20 cellular contexts compared by ENCODE assay signal in the genomic region with DNA sequence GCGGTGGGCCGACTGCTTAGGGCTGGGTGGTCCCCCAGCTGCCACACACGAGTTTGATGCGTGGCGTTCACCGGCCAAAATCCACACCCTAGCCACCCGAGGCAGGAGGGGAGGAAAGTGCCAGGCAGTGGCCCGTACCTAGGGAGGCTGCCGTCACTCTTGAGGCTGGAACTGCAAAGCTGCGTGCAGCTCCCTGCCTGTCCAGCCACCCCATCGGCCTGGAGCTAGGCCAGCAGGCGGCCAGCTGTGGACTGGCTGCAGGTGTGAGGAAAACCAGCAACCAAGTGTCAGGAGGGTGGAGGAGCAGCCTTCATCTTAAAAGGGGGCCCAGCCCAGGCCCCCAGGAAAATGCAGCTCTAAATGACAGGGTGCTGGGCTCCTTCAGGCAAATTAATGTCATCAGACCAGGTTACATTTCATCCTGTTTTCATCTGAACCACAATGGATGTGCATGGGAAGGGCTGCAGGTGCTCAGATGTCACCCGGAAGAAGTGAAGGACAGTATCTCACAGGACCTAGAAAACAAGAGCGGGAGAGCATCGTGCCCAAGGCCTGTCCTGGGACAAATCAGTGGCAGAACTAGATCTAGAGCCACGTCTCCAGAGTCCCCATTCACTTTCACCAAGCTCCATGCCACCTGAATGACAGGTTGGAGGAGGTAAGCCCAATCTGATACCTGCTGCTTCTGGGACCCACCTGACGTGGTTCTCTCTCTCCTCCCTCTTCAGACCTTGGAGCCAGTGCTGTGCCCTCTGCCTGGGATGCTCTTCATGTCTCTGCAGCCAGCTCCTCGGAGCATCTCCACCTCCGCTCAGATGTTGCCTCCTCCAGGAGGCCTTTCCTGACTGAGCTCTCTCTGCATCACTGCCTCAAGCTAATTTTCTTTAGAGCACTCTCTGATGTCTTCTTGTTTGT.
DNase-seq lines count a peak whose midpoint lies in the region; ATAC-seq and TF ChIP-seq lines count a peak whose summit lies in the region.
"Had no signal": no experiment of that assay in that cellular context is flagged by ENCODE, and none has a peak within 500 bp of the region (broad histone marks: within the 10 kb centered on the region; RNA-seq: fewer than 3 reads in every experiment).

No MANE protein-coding gene starts in this region.

- H3K36me3 ChIP-seq in HCT116 (ENCODE audit: control insufficient read depth in 1 of 2, insufficient read depth in 2 of 2, low read length in 2 of 2) (no peaks in the 10 kb centered on the region), SK-N-MC (ENCODE audit: insufficient read depth, low read length) (no peaks in the 10 kb centered on the region)
- H3K36me3 ChIP-seq: esophagus squamous epithelium, heart right ventricle had no signal

- no peaks in the 10 kb centered on the region for H3K9me2 ChIP-seq in HCT116 (ENCODE audit: insufficient read depth)

- H3K4me2 ChIP-seq in HCT116 (ENCODE audit: low read length): peak overlapping the region; percentile 53

- no peak for DNase-seq in HCT116 (ENCODE audit: low read depth, low spot score)
- no peak for DNase-seq in SK-N-MC (ENCODE audit: low read depth, low spot score)
- DNase-seq in islet precursor cell: peak; percentile 56
- peak; percentile 61 for DNase-seq in sciatic nerve (ENCODE audit: low spot score)
- DNase-seq in naive thymus-derived CD8-positive, alpha-beta T cell: no peak
- DNase-seq in AG20443 (ENCODE audit: low spot score): no peak
- no peak for DNase-seq in T-helper 1 cell
- no peak for DNase-seq in caudate nucleus (lab: John Stamatoyannopoulos, UW)
- DNase-seq: activated CD4-positive, alpha-beta T cell treated with anti-CD3 and anti-CD28 coated beads for 1 hour; activated CD8-positive, alpha-beta memory T cell treated with anti-CD3 and anti-CD28 coated beads, Interleukin-2, amount 10 ng/mL, durations not matched to agents 7 days and 5 days; activated naive CD4-positive, alpha-beta T cell treated with anti-CD3 and anti-CD28 coated beads, Interleukin-2, amount 10 ng/mL, durations not matched to agents 7 days and 5 days; COR-L47; esophagus squamous epithelium; heart right ventricle; Kasumi-1; kidney glomerular epithelial cell; NCI-H1417 treated with DMSO at 0.1 percent for 48 hours; NK-92 treated with Interleukin-12 subunit alpha and Interleukin-12 subunit beta, amount 100 ng/mL, for 24 hours; retina; SHP77 treated with DMSO at 0.1 percent for 48 hours had no signal

- H3K9ac ChIP-seq in HCT116 (ENCODE audit: low read length): peak overlapping the region; percentile 11
- no peak overlapping the region for H3K9ac ChIP-seq in SK-N-MC (ENCODE audit: insufficient read length)

- no peaks in the 10 kb centered on the region for H3K9me3 Mint-ChIP-seq in naive thymus-derived CD8-positive, alpha-beta T cell

- TF ChIP-seq POLR2A in HCT116 (IDR thresholded peaks at IDR 0.05; ENCODE audit: borderline replicate concordance, extremely low read depth, insufficient read depth, insufficient read length): no peak

- peak overlapping the region; percentile 76 for H3K27ac ChIP-seq in HCT116 (ENCODE audit: low read depth, low read length)
- H3K27ac ChIP-seq in SK-N-MC: peak overlapping the region; percentile 82
- no peak overlapping the region for H3K27ac ChIP-seq in caudate nucleus (ENCODE audit: low read depth, low read length)

- intact Hi-C loops in HCT116 (cut with micrococcal nuclease) (no loop called here), sciatic nerve (cut with DNase I) (loop anchor here (5.0 kb wide), 1 partner anchor 136 kb away; a partner anchor contains a TSS)

- no peak overlapping the region for H3K4me3 Mint-ChIP-seq in naive thymus-derived CD8-positive, alpha-beta T cell
- H3K4me3 Mint-ChIP-seq: activated CD8-positive, alpha-beta memory T cell treated with anti-CD3 and anti-CD28 coated beads, Interleukin-2, amount 10 ng/mL, durations not matched to agents 7 days and 5 days; activated naive CD4-positive, alpha-beta T cell treated with anti-CD3 and anti-CD28 coated beads, Interleukin-2, amount 10 ng/mL, durations not matched to agents 7 days and 5 days had no signal

- no peak for ATAC-seq in HCT116
- no peak for ATAC-seq in sciatic nerve
- ATAC-seq in naive thymus-derived CD8-positive, alpha-beta T cell: no peak
- ATAC-seq: activated CD8-positive, alpha-beta memory T cell treated with anti-CD3 and anti-CD28 coated beads, Interleukin-2, amount 10 ng/mL, durations not matched to agents 7 days and 5 days; heart right ventricle had no signal

- H3K4me1 Mint-ChIP-seq in naive thymus-derived CD8-positive, alpha-beta T cell: peaks cover 8 to 18% (median 11%) of the 10 kb centered on the region in 4 donors

- no peaks in the 10 kb centered on the region for H4K20me1 ChIP-seq in HCT116 (ENCODE audit: insufficient read depth)

- peaks cover 1 to 14% (median 10%) of the 10 kb centered on the region in 5 donors for H3K27me3 Mint-ChIP-seq in naive thymus-derived CD8-positive, alpha-beta T cell

- H3K36me3 Mint-ChIP-seq in naive thymus-derived CD8-positive, alpha-beta T cell: no peaks in the 10 kb centered on the region
- H3K36me3 Mint-ChIP-seq: activated CD8-positive, alpha-beta memory T cell treated with anti-CD3 and anti-CD28 coated beads, Interleukin-2, amount 10 ng/mL, durations not matched to agents 7 days and 5 days; activated naive CD4-positive, alpha-beta T cell treated with anti-CD3 and anti-CD28 coated beads, Interleukin-2, amount 10 ng/mL, durations not matched to agents 7 days and 5 days had no signal

- H3K79me2 ChIP-seq in HCT116 (ENCODE audit: insufficient read depth, low read length): no peaks in the 10 kb centered on the region

- POLR2A ChIA-PET in HCT116 (lab: Charles Lee): interaction anchor here (0.8 kb wide), 1 partner anchor 132 kb away, joined by 4 read pairs; no protein-coding TSS in a partner anchor
- POLR2A ChIA-PET in naive thymus-derived CD8-positive, alpha-beta T cell (lab: Charles Lee): interaction anchor here (0.7 kb wide), 1 partner anchor 32 kb away, joined by 3 read pairs; no protein-coding TSS in a partner anchor

- no peak overlapping the region for H3K27ac Mint-ChIP-seq in naive thymus-derived CD8-positive, alpha-beta T cell
- H3K27ac Mint-ChIP-seq: activated CD8-positive, alpha-beta memory T cell treated with anti-CD3 and anti-CD28 coated beads, Interleukin-2, amount 10 ng/mL, durations not matched to agents 7 days and 5 days; activated naive CD4-positive, alpha-beta T cell treated with anti-CD3 and anti-CD28 coated beads, Interleukin-2, amount 10 ng/mL, durations not matched to agents 7 days and 5 days had no signal

- CTCF ChIA-PET in HCT116 (lab: Charles Lee): interaction anchor here (1.1 kb wide), 1 partner anchor 40 kb away, joined by 5 read pairs; no protein-coding TSS in a partner anchor

- no peak overlapping the region for H2AFZ ChIP-seq in HCT116 (ENCODE audit: low read depth, low read length, poor library complexity, severe bottlenecking)

- RAD21 ChIA-PET in HCT116 (lab: Charles Lee; ENCODE audit: low non-redundant PET in 1 of 2, low total read pairs in 2 of 2, uncharacterized antibody in 2 of 2, unreplicated experiment in 2 of 2): interaction anchor here (0.6 to 1.0 kb wide), 2 partner anchors 42 to 1911 kb away, joined by 3 read pairs; no protein-coding TSS in a partner anchor

- TF ChIP-seq CTCF in HCT116 (IDR thresholded peaks at IDR 0.05 in 2 of 3, conservative IDR thresholded peaks at IDR 0.05 in 1 of 3; ENCODE audit: borderline replicate concordance in 1 of 3, insufficient read depth in 1 of 3, low read depth in 2 of 3, low read length in 2 of 3): no peak

- no TSS peak for BruUV-seq in HCT116 (replicated peaks; lab: Mats Ljungman, UMichigan)

- peaks cover 77 to 88% of the 10 kb centered on the region in 2 experiments for H3K4me1 ChIP-seq in HCT116 (ENCODE audit: control insufficient read depth in 1 of 2, insufficient read depth in 2 of 2, low read length in 2 of 2)

- no peaks in the 10 kb centered on the region for H3K27me3 ChIP-seq in HCT116 (ENCODE audit: insufficient read depth, low read length)
- H3K27me3 ChIP-seq: esophagus squamous epithelium had no signal

- H3K4me3 ChIP-seq in HCT116 (replicated peaks in 1 of 2; ENCODE audit: low read depth in 1 of 2, low read length in 2 of 2) (no peak overlapping the region), SK-N-MC (peak overlapping the region; percentile 17)
- H3K4me3 ChIP-seq: esophagus squamous epithelium, heart right ventricle had no signal

- H3K9me3 ChIP-seq in HCT116 (ENCODE audit: control insufficient read depth in 1 of 2, insufficient read depth in 1 of 2, low read depth in 1 of 2, low read length in 2 of 2) (no peaks in the 10 kb centered on the region), SK-N-MC (ENCODE audit: low read depth, low read length) (no peaks in the 10 kb centered on the region)
- H3K9me3 ChIP-seq: esophagus squamous epithelium, heart right ventricle had no signal

- TF ChIP-seq RAD21 in HCT116 (IDR thresholded peaks at IDR 0.05; ENCODE audit: low read depth): no peak

TF ChIP-seq in HCT116, 20 proteins besides CTCF, POLR2A, EP300 and RAD21:
- TF ChIP-seq TCF7L2 (IDR thresholded peaks at IDR 0.05; ENCODE audit: borderline replicate concordance, extremely low read depth, insufficient read depth, insufficient read length) (no peak), YY1 (IDR thresholded peaks at IDR 0.05; ENCODE audit: extremely low read depth, insufficient replicate concordance, low read depth, low read length) (no peak), SRF (IDR thresholded peaks at IDR 0.05; ENCODE audit: low read depth) (no peak), EZH2 (IDR thresholded peaks at IDR 0.05) (no peak), SIN3A (IDR thresholded peaks at IDR 0.05; ENCODE audit: low read depth) (no peak)
- TF ChIP-seq, protein P1, sequence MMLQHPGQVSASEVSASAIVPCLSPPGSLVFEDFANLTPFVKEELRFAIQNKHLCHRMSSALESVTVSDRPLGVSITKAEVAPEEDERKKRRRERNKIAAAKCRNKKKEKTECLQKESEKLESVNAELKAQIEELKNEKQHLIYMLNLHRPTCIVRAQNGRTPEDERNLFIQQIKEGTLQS (IDR thresholded peaks at IDR 0.05): no peak
- TF ChIP-seq, protein P2, sequence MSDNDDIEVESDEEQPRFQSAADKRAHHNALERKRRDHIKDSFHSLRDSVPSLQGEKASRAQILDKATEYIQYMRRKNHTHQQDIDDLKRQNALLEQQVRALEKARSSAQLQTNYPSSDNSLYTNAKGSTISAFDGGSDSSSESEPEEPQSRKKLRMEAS (IDR thresholded peaks at IDR 0.05): no peak
TF ChIP-seq in HCT116: peak in this region for 0.

Comparison
In these comparisons a context has a peak if more than half of its experiments do, and no peak if none do; other contexts are left out.
1. DNase-seq: peak in islet precursor cell (single experiment) and sciatic nerve (single experiment); none in HCT116 (single experiment), SK-N-MC (single experiment), naive thymus-derived CD8-positive, alpha-beta T cell (0 of 10), AG20443 (single experiment), T-helper 1 cell (0 of 5) and caudate nucleus (0 of 61).